In genomic region chr15:74240897-74241614, GRCh38 we compare ENCODE assay signal across 27 cellular contexts. TPM values are rescaled to one million over a fixed set of nuclear protein-coding genes. Genes with fewer than 3 reads are reported as not detected.
A peak's percentile ranks its signal among the peaks of the same experiment; 100 is the strongest.
DNase-seq lines count a peak whose midpoint lies in the region; ATAC-seq, FAIRE-seq and TF ChIP-seq lines count a peak whose summit lies in the region.
"Had no signal": no experiment of that assay in that cellular context is flagged by ENCODE, and none has a peak within 500 bp of the region (broad histone marks: within the 10 kb centered on the region; RNA-seq: fewer than 3 reads in every experiment).

No MANE protein-coding gene starts in this region.

- H3K27ac Mint-ChIP-seq in activated naive CD4-positive, alpha-beta T cell treated with anti-CD3 and anti-CD28 coated beads, Interleukin-2, amount 50 U/mL, for 72 hours, result peak overlapping the region; percentile 29 to 68
- H3K27ac Mint-ChIP-seq: activated CD4-positive, alpha-beta T cell treated with anti-CD3 and anti-CD28 coated beads, Interleukin-2, amount 10 ng/mL, durations not matched to agents 24 days and 14 days; activated naive CD8-positive, alpha-beta T cell; activated T-cell treated with anti-CD3 and anti-CD28 coated beads, Interleukin-2, amount 50 U/mL, for 72 hours; CD4-positive, alpha-beta memory T cell; effector memory CD8-positive, alpha-beta T cell had no signal

- no peak overlapping the region for H3K14ac ChIP-seq in H1 (ENCODE audit: insufficient read length)

- no peak overlapping the region for H3K9ac ChIP-seq in H1 (replicated peaks in 1 of 4; ENCODE audit: extremely low read depth in 1 of 4, low read depth in 3 of 4, low read length in 3 of 4)

- ATAC-seq in activated naive CD4-positive, alpha-beta T cell treated with anti-CD3 and anti-CD28 coated beads, Interleukin-2, amount 50 U/mL, for 72 hours, result no peak
- no peak for ATAC-seq in GM18505 (IDR thresholded peaks at IDR 0.05; ENCODE audit: unreplicated experiment)
- ATAC-seq in GM21515 (IDR thresholded peaks at IDR 0.05; ENCODE audit: unreplicated experiment), result no peak
- ATAC-seq: activated T-cell treated with anti-CD3 and anti-CD28 coated beads, Interleukin-2, amount 50 U/mL, for 72 hours; effector memory CD8-positive, alpha-beta T cell; stimulated activated naive CD8-positive, alpha-beta T cell treated with anti-CD3 and anti-CD28 coated beads, Interleukin-15, Interleukin-2, amounts not matched to agents 100 U/mL and 50 U/mL, for 24 hours had no signal

- no peak overlapping the region for H3K18ac ChIP-seq in H1 (ENCODE audit: extremely low read depth, low read length)

- 0 out of 2 replicates have a peak overlapping the region, but pooled peaks have one; percentile 4 for H2BK15ac ChIP-seq in H1 (ENCODE audit: low read length)

- no peak overlapping the region for H3K4me2 ChIP-seq in H1 (ENCODE audit: insufficient read depth in 1 of 2, low read depth in 2 of 2, low read length in 2 of 2)

- no peak for TF ChIP-seq RAD21 in H1 (IDR thresholded peaks at IDR 0.05 in 1 of 2, conservative IDR thresholded peaks at IDR 0.05 in 1 of 2; ENCODE audit: low read depth in 2 of 2, low read length in 2 of 2)

- H2AK5ac ChIP-seq in H1 (ENCODE audit: low read depth, low read length), result peak overlapping the region; percentile 60; the same call in 1 of the 2 replicates

- no peaks in the 10 kb centered on the region for H4K20me1 ChIP-seq in H1 (replicated peaks in 1 of 2; ENCODE audit: control insufficient read depth in 1 of 2, insufficient read depth in 2 of 2, low read length in 2 of 2)

- H3K36me3 ChIP-seq in H1 (ENCODE audit: control insufficient read depth in 2 of 4, insufficient read depth in 4 of 4, low read length in 3 of 4), result no peaks in the 10 kb centered on the region
- H3K36me3 ChIP-seq: esophagus squamous epithelium, gastroesophageal sphincter, upper lobe of right lung had no signal

- H3K27me3 ChIP-seq in H1 (replicated peaks in 1 of 4; ENCODE audit: control insufficient read depth in 3 of 4, extremely low read depth in 1 of 4, insufficient read depth in 3 of 4, low read length in 3 of 4), result peaks cover 0 to 9% (median 2%) of the 10 kb centered on the region in 4 experiments; a peak in 4 of 7 replicates

- no peak overlapping the region; the same call in 1 of the 2 replicates for H2BK12ac ChIP-seq in H1 (ENCODE audit: low read depth, low read length)

- H3K79me1 ChIP-seq in H1 (ENCODE audit: low read depth, low read length), result no peaks in the 10 kb centered on the region

- H2BK120ac ChIP-seq in H1 (replicated peaks; ENCODE audit: low read depth, low read length), result no peak overlapping the region

- no peak overlapping the region for H2AFZ ChIP-seq in H1 (ENCODE audit: low read length)

- H4K91ac ChIP-seq in H1 (replicated peaks; ENCODE audit: insufficient read length, low read length), result no peak overlapping the region

- H2BK5ac ChIP-seq in H1 (ENCODE audit: low read depth, low read length), result no peak overlapping the region

- DNase-seq in activated naive CD4-positive, alpha-beta T cell treated with anti-CD3 and anti-CD28 coated beads, Interleukin-2, amount 50 U/mL, for 72 hours (ENCODE audit: low spot score in 2 of 2), result no peak
- no peak for DNase-seq in activated naive CD4-positive, alpha-beta T cell treated with anti-CD3 and anti-CD28 coated beads, Interleukin-2, amount 50 U/mL, for 16 hours
- DNase-seq in HT-29 (ENCODE audit: low spot score) (peak; percentile 3), H1 (ENCODE audit: low read depth in 1 of 2, low spot score in 2 of 2) (no peak), ecto neural progenitor cell (ENCODE audit: low spot score) (no peak)
- DNase-seq: activated CD4-positive, alpha-beta T cell treated with anti-CD3 and anti-CD28 coated beads, Interleukin-2, amount 10 ng/mL, durations not matched to agents 24 days and 14 days; activated T-cell treated with anti-CD3 and anti-CD28 coated beads, Interleukin-2, amount 50 U/mL, for 72 hours; CD4-positive, alpha-beta memory T cell; effector memory CD8-positive, alpha-beta T cell; esophagus squamous epithelium; GF-D8; OCI-M1; stimulated activated CD4-positive, alpha-beta T cell treated with anti-CD3 and anti-CD28 coated beads, Interleukin-4, amount 100 ng/mL, for 24 hours; stimulated activated naive CD8-positive, alpha-beta T cell treated with anti-CD3 and anti-CD28 coated beads, Interleukin-15, Interleukin-2, amounts not matched to agents 100 U/mL and 50 U/mL, for 24 hours; upper lobe of right lung had no signal

- POLR2A ChIA-PET in H1 (lab: Charles Lee; ENCODE audit: partially characterized antibody), result interaction anchor here (1.1 to 1.9 kb wide), 3 partner anchors 20 to 66 kb away, joined by 3 to 5 read pairs (median 4); no protein-coding TSS in a partner anchor

- CTCF ChIA-PET in H1 (lab: Charles Lee; ENCODE audit: partially characterized antibody), result interaction anchor here (0.9 to 5.2 kb wide), 11 partner anchors 7 to 97 kb away, joined by 3 to 24 read pairs (median 7); partner anchors contain the start of gene STRA6

- no peak overlapping the region for H4K5ac ChIP-seq in H1 (ENCODE audit: insufficient read length, low read depth, low read length)

- H3K4ac ChIP-seq in H1 (replicated peaks; ENCODE audit: insufficient read length, low read depth, low read length), result no peak overlapping the region

- FAIRE-seq in H1 (lab: Jason Lieb, UNC), result no peak
- FAIRE-seq: colon, K562 had no signal

- H3K9me3 ChIP-seq in H1 (ENCODE audit: insufficient read depth in 2 of 2, low read depth in 1 of 2, low read length in 1 of 2), result no peaks in the 10 kb centered on the region
- H3K9me3 ChIP-seq: esophagus squamous epithelium, gastroesophageal sphincter, upper lobe of right lung had no signal

- no peak for TF ChIP-seq EP300 in H1 (IDR thresholded peaks at IDR 0.05; ENCODE audit: borderline replicate concordance in 1 of 2, low read depth in 2 of 2, low read length in 2 of 2)

- H3K4me1 ChIP-seq in H1 (replicated peaks in 1 of 4; ENCODE audit: control insufficient read depth in 3 of 4, insufficient read depth in 4 of 4, low read length in 3 of 4), result peaks cover 0 to 30% (median 21%) of the 10 kb centered on the region in 4 experiments; a peak in 6 of 7 replicates

- no peak overlapping the region for H3K56ac ChIP-seq in H1 (replicated peaks; ENCODE audit: insufficient read length, low read depth, low read length)

- H3K4me3 ChIP-seq in H1 (ENCODE audit: extremely low read depth in 1 of 4, insufficient read depth in 2 of 4, low read depth in 3 of 4, low read length in 4 of 4), result no peak overlapping the region
- H3K4me3 ChIP-seq: esophagus squamous epithelium, gastroesophageal sphincter, K562, upper lobe of right lung had no signal

- no peaks in the 10 kb centered on the region for H3K79me2 ChIP-seq in H1 (ENCODE audit: control insufficient read depth in 1 of 2, insufficient read depth in 2 of 2, low read length in 2 of 2)

- no peak overlapping the region for H4K8ac ChIP-seq in H1 (ENCODE audit: extremely low read depth, insufficient read depth, low read length)

- no peak for TF ChIP-seq CTCF in H1 (IDR thresholded peaks at IDR 0.05; ENCODE audit: control extremely low read depth in 1 of 3, insufficient read depth in 1 of 3, low read depth in 1 of 3, low read length in 3 of 3)

- WGBS in H1 (ENCODE audit: extremely low coverage in 1 of 2, insufficient coverage in 1 of 2, insufficient read length in 1 of 2, insufficient replicate concordance in 2 of 2, low coverage in 1 of 2, low lambda C conversion rate in 2 of 2, missing lambda C conversion rate in 1 of 2), 2 experiments, result 85% methylated on average over 4 of the region's 4 CpGs; no CpG with 5 or more reads in 1 of the 2 experiments

- H3K23me2 ChIP-seq in H1 (ENCODE audit: low read depth, low read length), result peaks cover 4% of the 10 kb centered on the region; the same call in 1 of the 2 replicates

- TF ChIP-seq POLR2A in H1 (IDR thresholded peaks at IDR 0.05; ENCODE audit: control extremely low read depth in 1 of 2, low read depth in 2 of 2, low read length in 2 of 2) (no peak), GM18505 (IDR thresholded peaks at IDR 0.05; ENCODE audit: borderline replicate concordance, extremely low read depth, insufficient read depth, insufficient read length) (no peak)

- no peaks in the 10 kb centered on the region for H3K36me3 Mint-ChIP-seq in activated naive CD4-positive, alpha-beta T cell treated with anti-CD3 and anti-CD28 coated beads, Interleukin-2, amount 50 U/mL, for 72 hours
- H3K36me3 Mint-ChIP-seq: activated naive CD8-positive, alpha-beta T cell; CD4-positive, alpha-beta memory T cell had no signal

- H3K27ac ChIP-seq in H1 (ENCODE audit: low read depth, low read length), result no peak overlapping the region
- peak overlapping the region; percentile 14 for H3K27ac ChIP-seq in temporal lobe (ENCODE audit: low read depth, low read length)
- H3K27ac ChIP-seq: esophagus squamous epithelium had no signal

- H3K9me3 Mint-ChIP-seq in activated naive CD4-positive, alpha-beta T cell treated with anti-CD3 and anti-CD28 coated beads, Interleukin-2, amount 50 U/mL, for 72 hours, result no peaks in the 10 kb centered on the region
- H3K9me3 Mint-ChIP-seq: activated CD4-positive, alpha-beta T cell treated with anti-CD3 and anti-CD28 coated beads, Interleukin-2, amount 10 ng/mL, durations not matched to agents 24 days and 14 days; activated T-cell treated with anti-CD3 and anti-CD28 coated beads, Interleukin-2, amount 50 U/mL, for 72 hours; CD4-positive, alpha-beta memory T cell; effector memory CD8-positive, alpha-beta T cell had no signal

- H3K23ac ChIP-seq in H1 (ENCODE audit: insufficient read length), result no peak overlapping the region

- H2BK20ac ChIP-seq in H1 (ENCODE audit: low read length), result no peak overlapping the region

RNA-seq across cellular contexts. Expression of gene CCDC33, which starts 4.9 kb away (rescaled TPM):
- total RNA-seq in activated naive CD4-positive, alpha-beta T cell treated with anti-CD3 and anti-CD28 coated beads, Interleukin-2, amount 50 U/mL, for 72 hours, result not detected
- total RNA-seq in HT-29 (2014; rRNA removed; shearing (Covaris generic)), result 9.9 and 17.0 TPM in 2 replicates
- total RNA-seq in H1 (2021; fragmentation: NEBNext Ultra II Directional; extraction: Animal tissue kit (Norgen Biotek cat#: 25700)), result 1.0 and 2.0 TPM in 2 replicates
- 2.7 and 3.3 TPM in 2 replicates for polyA plus RNA-seq in H1 (2011; rRNA removed)
- polyA plus RNA-seq in H1 (2011; cell fraction: cytosol; rRNA removed), result 4.3 TPM
- 3.7 TPM for polyA plus RNA-seq in H1 (2011; cell fraction: nucleus; rRNA removed)
- polyA plus RNA-seq in H1 (2012, experiment 1 of 2), result 2.1 to 3.9 TPM (median 3.0 TPM) in 4 replicates
- 1.3 TPM for polyA plus RNA-seq in H1 (2012, experiment 2 of 2)
- 2.0 TPM for polyA plus RNA-seq in H1 (2013, experiment 1 of 2)
- polyA plus RNA-seq in H1 (2013, experiment 2 of 2), result 1.5 TPM
- 0.61 and 2.4 TPM in 2 replicates for polyA minus RNA-seq in H1 (2011; rRNA and poly(A)+ RNA removed)
- polyA minus RNA-seq in H1 (2011; cell fraction: cytosol; rRNA and poly(A)+ RNA removed), result 3.3 TPM
- 11.1 TPM for polyA minus RNA-seq in H1 (2011; cell fraction: nucleus; rRNA and poly(A)+ RNA removed)
- 0.25 TPM for total RNA-seq in temporal lobe
- total RNA-seq: activated CD4-positive, alpha-beta T cell treated with anti-CD3 and anti-CD28 coated beads, Interleukin-2, amount 10 ng/mL, durations not matched to agents 24 days and 14 days; activated T-cell treated with anti-CD3 and anti-CD28 coated beads, Interleukin-2, amount 50 U/mL, for 72 hours; CD4-positive, alpha-beta memory T cell; esophagus squamous epithelium; gastroesophageal sphincter; lung microvascular endothelial cell; omental fat pad; T-helper 2 cell treated with Interferon-gamma antibody and Interleukin-4, amounts not matched to agents 100 ng/mL and 5 ng/mL, for 36 hours; upper lobe of right lung had no signal
- polyA plus RNA-seq: AG04450; CD4-positive, alpha-beta memory T cell; keratinocyte had no signal

RNA-seq across cellular contexts. Expression of gene STRA6, which starts 38.5 kb away (rescaled TPM):
- under 1 TPM in 1 of 2 donors, not detected in 1; 0.14 TPM for total RNA-seq in activated naive CD4-positive, alpha-beta T cell treated with anti-CD3 and anti-CD28 coated beads, Interleukin-2, amount 50 U/mL, for 72 hours
- total RNA-seq in HT-29 (2014; rRNA removed; shearing (Covaris generic)), result 14.3 and 14.7 TPM in 2 replicates
- total RNA-seq in H1 (2021; fragmentation: NEBNext Ultra II Directional; extraction: Animal tissue kit (Norgen Biotek cat#: 25700)), result 7.6 and 9.3 TPM in 2 replicates
- 14.5 and 21.0 TPM in 2 replicates for polyA plus RNA-seq in H1 (2011; rRNA removed)
- polyA plus RNA-seq in H1 (2011; cell fraction: cytosol; rRNA removed), result 11.5 TPM
- polyA plus RNA-seq in H1 (2011; cell fraction: nucleus; rRNA removed), result 54.5 TPM
- polyA plus RNA-seq in H1 (2012, experiment 1 of 2), result 9.8 to 16.3 TPM (median 13.8 TPM) in 4 replicates
- polyA plus RNA-seq in H1 (2012, experiment 2 of 2), result 11.1 TPM
- 15.0 TPM for polyA plus RNA-seq in H1 (2013, experiment 1 of 2)
- 14.0 TPM for polyA plus RNA-seq in H1 (2013, experiment 2 of 2)
- polyA minus RNA-seq in H1 (2011; rRNA and poly(A)+ RNA removed), result 13.8 and 14.4 TPM in 2 replicates
- 7.7 TPM for polyA minus RNA-seq in H1 (2011; cell fraction: cytosol; rRNA and poly(A)+ RNA removed)
- polyA minus RNA-seq in H1 (2011; cell fraction: nucleus; rRNA and poly(A)+ RNA removed), result 39.6 TPM
- 4.4 TPM for total RNA-seq in temporal lobe
- total RNA-seq: activated CD4-positive, alpha-beta T cell treated with anti-CD3 and anti-CD28 coated beads, Interleukin-2, amount 10 ng/mL, durations not matched to agents 24 days and 14 days; CD4-positive, alpha-beta memory T cell; T-helper 2 cell treated with Interferon-gamma antibody and Interleukin-4, amounts not matched to agents 100 ng/mL and 5 ng/mL, for 36 hours; upper lobe of right lung had no signal
- polyA plus RNA-seq: CD4-positive, alpha-beta memory T cell; keratinocyte had no signal
